Comparison of ENCODE assay signal across 12 cellular contexts in genomic region chr3:38707730-38708129, GRCh38. TPM values are rescaled to one million over a fixed set of nuclear protein-coding genes. Genes with fewer than 3 reads are reported as not detected.
A peak's percentile ranks its signal among the peaks of the same experiment; 100 is the strongest.
DNase-seq lines count a peak whose midpoint lies in the region; ATAC-seq and TF ChIP-seq lines count a peak whose summit lies in the region.
"Had no signal": no experiment of that assay in that cellular context is flagged by ENCODE, and none has a peak within 500 bp of the region (broad histone marks: within the 10 kb centered on the region; RNA-seq: fewer than 3 reads in every experiment).

No MANE protein-coding gene starts in this region.

- 20 to 29% (median 24%) methylated on average over 1 of the region's 1 CpG for WGBS in heart left ventricle, 4 donors

- no peak for TF ChIP-seq POLR2A in heart left ventricle (IDR thresholded peaks at IDR 0.05)

- no peak overlapping the region for H3K4me3 Mint-ChIP-seq in activated naive CD4-positive, alpha-beta T cell treated with anti-CD3 and anti-CD28 coated beads for 36 hours
- no peak overlapping the region for H3K4me3 Mint-ChIP-seq in chondrocyte (ENCODE audit: unreplicated experiment)
- H3K4me3 Mint-ChIP-seq in stimulated activated memory B cell treated with anti-CD40 and anti-IgM and Interleukin-4, amounts not matched to agents 10 μg/mL and 1 μg/mL and 100 μg/mL, for 72 hours, result no peak overlapping the region
- H3K4me3 Mint-ChIP-seq: B cell; naive thymus-derived CD8-positive, alpha-beta T cell had no signal

- DNase-seq in activated naive CD4-positive, alpha-beta T cell treated with anti-CD3 and anti-CD28 coated beads for 36 hours, result peak; percentile 7
- no peak for DNase-seq in activated naive CD4-positive, alpha-beta T cell treated with Interleukin-2 at 50 U/mL for 16 hours
- DNase-seq in Karpas-422 (peak; percentile 52), chondrocyte (ENCODE audit: low spot score) (no peak), retinal pigment epithelial cell (ENCODE audit: low read depth) (no peak), heart left ventricle (no peak), coronary artery (ENCODE audit: low spot score) (no peak)
- DNase-seq: effector CD4-positive, alpha-beta T cell; naive thymus-derived CD8-positive, alpha-beta T cell; NCI-H524 treated with DMSO at 0.1 percent for 48 hours had no signal

- CTCF ChIA-PET in activated naive CD4-positive, alpha-beta T cell treated with anti-CD3 and anti-CD28 coated beads for 36 hours (lab: Charles Lee), result no interaction called here

- H4K20me1 ChIP-seq in Karpas-422 (ENCODE audit: insufficient read depth, low read depth, low read length), result no peaks in the 10 kb centered on the region

- no peak overlapping the region for H3K4me3 ChIP-seq in Karpas-422 (ENCODE audit: low read length)
- no peak overlapping the region for H3K4me3 ChIP-seq in retinal pigment epithelial cell (ENCODE audit: low read length)
- no peak overlapping the region for H3K4me3 ChIP-seq in heart left ventricle
- H3K4me3 ChIP-seq in coronary artery, result no peak overlapping the region

- H3K36me3 ChIP-seq in Karpas-422 (ENCODE audit: insufficient read depth, low read length) (no peaks in the 10 kb centered on the region), heart left ventricle (no peaks in the 10 kb centered on the region)

- H3K4me2 ChIP-seq in Karpas-422 (ENCODE audit: low read depth, low read length, poor library complexity, severe bottlenecking), result no peak overlapping the region

- no peak overlapping the region for H3K9ac ChIP-seq in Karpas-422 (ENCODE audit: low read length)

- H2AFZ ChIP-seq in Karpas-422 (ENCODE audit: low read length), result no peak overlapping the region

- H3K27me3 ChIP-seq in Karpas-422 (ENCODE audit: low read length), result no peaks in the 10 kb centered on the region
- H3K27me3 ChIP-seq in heart left ventricle, result no peaks in the 10 kb centered on the region

- H3K4me1 ChIP-seq in Karpas-422 (ENCODE audit: low read length), result no peaks in the 10 kb centered on the region
- no peaks in the 10 kb centered on the region for H3K4me1 ChIP-seq in heart left ventricle

- no peaks in the 10 kb centered on the region for H3K4me1 Mint-ChIP-seq in activated naive CD4-positive, alpha-beta T cell treated with anti-CD3 and anti-CD28 coated beads for 36 hours (ENCODE audit: low read depth)
- H3K4me1 Mint-ChIP-seq in chondrocyte (ENCODE audit: low read depth), result no peaks in the 10 kb centered on the region
- no peaks in the 10 kb centered on the region for H3K4me1 Mint-ChIP-seq in stimulated activated memory B cell treated with anti-CD40 and anti-IgM and Interleukin-4, amounts not matched to agents 10 μg/mL and 1 μg/mL and 100 μg/mL, for 72 hours
- H3K4me1 Mint-ChIP-seq: B cell; naive thymus-derived CD8-positive, alpha-beta T cell had no signal

- intact Hi-C loops in activated naive CD4-positive, alpha-beta T cell treated with anti-CD3 and anti-CD28 coated beads for 36 hours (cut with micrococcal nuclease), result no loop called here
- intact Hi-C loops in heart left ventricle (cut with DNase I), result no loop called here

- no peaks in the 10 kb centered on the region for H3K9me3 Mint-ChIP-seq in activated naive CD4-positive, alpha-beta T cell treated with anti-CD3 and anti-CD28 coated beads for 36 hours
- H3K9me3 Mint-ChIP-seq in chondrocyte (ENCODE audit: low read depth), result no peaks in the 10 kb centered on the region
- no peaks in the 10 kb centered on the region for H3K9me3 Mint-ChIP-seq in stimulated activated memory B cell treated with anti-CD40 and anti-IgM and Interleukin-4, amounts not matched to agents 10 μg/mL and 1 μg/mL and 100 μg/mL, for 72 hours

- no peak for ATAC-seq in heart left ventricle
- ATAC-seq in stimulated activated memory B cell treated with anti-CD40 and anti-IgM and Interleukin-4, amounts not matched to agents 10 μg/mL and 1 μg/mL and 100 μg/mL, for 72 hours, result no peak
- ATAC-seq: naive thymus-derived CD8-positive, alpha-beta T cell had no signal

- H3K36me3 Mint-ChIP-seq in activated naive CD4-positive, alpha-beta T cell treated with anti-CD3 and anti-CD28 coated beads for 36 hours (ENCODE audit: low read depth), result no peaks in the 10 kb centered on the region
- H3K36me3 Mint-ChIP-seq in chondrocyte (ENCODE audit: low read depth), result no peaks in the 10 kb centered on the region
- H3K36me3 Mint-ChIP-seq in stimulated activated memory B cell treated with anti-CD40 and anti-IgM and Interleukin-4, amounts not matched to agents 10 μg/mL and 1 μg/mL and 100 μg/mL, for 72 hours, result no peaks in the 10 kb centered on the region
- H3K36me3 Mint-ChIP-seq: naive thymus-derived CD8-positive, alpha-beta T cell had no signal

- no peak overlapping the region for H3K27ac Mint-ChIP-seq in activated naive CD4-positive, alpha-beta T cell treated with anti-CD3 and anti-CD28 coated beads for 36 hours
- H3K27ac Mint-ChIP-seq in chondrocyte (ENCODE audit: unreplicated experiment), result no peak overlapping the region
- H3K27ac Mint-ChIP-seq in stimulated activated memory B cell treated with anti-CD40 and anti-IgM and Interleukin-4, amounts not matched to agents 10 μg/mL and 1 μg/mL and 100 μg/mL, for 72 hours, result no peak overlapping the region
- H3K27ac Mint-ChIP-seq: B cell; naive thymus-derived CD8-positive, alpha-beta T cell had no signal

- H3K9me3 ChIP-seq in Karpas-422 (ENCODE audit: low read length), result no peaks in the 10 kb centered on the region
- no peaks in the 10 kb centered on the region for H3K9me3 ChIP-seq in heart left ventricle

- peaks cover 4% of the 10 kb centered on the region for H3K27me3 Mint-ChIP-seq in activated naive CD4-positive, alpha-beta T cell treated with anti-CD3 and anti-CD28 coated beads for 36 hours (ENCODE audit: low read depth)
- no peaks in the 10 kb centered on the region for H3K27me3 Mint-ChIP-seq in chondrocyte (ENCODE audit: low read depth)
- peaks cover 8% of the 10 kb centered on the region for H3K27me3 Mint-ChIP-seq in stimulated activated memory B cell treated with anti-CD40 and anti-IgM and Interleukin-4, amounts not matched to agents 10 μg/mL and 1 μg/mL and 100 μg/mL, for 72 hours

- H3K27ac ChIP-seq in Karpas-422 (ENCODE audit: low read length) (no peak overlapping the region), heart left ventricle (no peak overlapping the region), coronary artery (no peak overlapping the region)

- H3K9me2 ChIP-seq in Karpas-422 (replicated peaks; ENCODE audit: insufficient read depth, low read length), result no peaks in the 10 kb centered on the region

- TF ChIP-seq CTCF in chondrocyte (IDR thresholded peaks at IDR 0.05) (peak; percentile 35), retinal pigment epithelial cell (conservative IDR thresholded peaks at IDR 0.05; ENCODE audit: low read depth, low read length) (peak; percentile 67), heart left ventricle (IDR thresholded peaks at IDR 0.05) (peak in 4 of 12 donors; percentile 20 to 30 (median 23)), coronary artery (IDR thresholded peaks at IDR 0.05) (no peak)

- no peaks in the 10 kb centered on the region for H3K79me2 ChIP-seq in Karpas-422 (ENCODE audit: low read length)

RNA-seq across cellular contexts. Expression of gene SCN5A, which starts 58.2 kb away (rescaled TPM):
- total RNA-seq in activated naive CD4-positive, alpha-beta T cell treated with anti-CD3 and anti-CD28 coated beads for 36 hours, result under 1 TPM; 0.31 to 0.35 TPM
- not detected in 2 replicates for total RNA-seq in Karpas-422 (2014; rRNA removed; shearing (Covaris generic); ENCODE audit: low replicate concordance)
- 0.21 to 0.25 TPM (median 0.24 TPM) in 3 replicates for total RNA-seq in chondrocyte
- total RNA-seq in heart left ventricle, result 100 to 1,000 TPM; 133 to 242 (median 198) TPM
- 10 to 100 TPM; 88.4 to 92.5 TPM for polyA plus RNA-seq in heart left ventricle
- polyA plus RNA-seq: naive thymus-derived CD8-positive, alpha-beta T cell had no signal

Comparison
In these comparisons a context has a peak if more than half of its experiments do, and no peak if none do; other contexts are left out.
1. DNase-seq: peak in activated naive CD4-positive, alpha-beta T cell treated with anti-CD3 and anti-CD28 coated beads for 36 hours (single experiment) and Karpas-422 (single experiment); none in activated naive CD4-positive, alpha-beta T cell treated with Interleukin-2 at 50 U/mL for 16 hours (single experiment), chondrocyte (single experiment), retinal pigment epithelial cell (single experiment), heart left ventricle (0 of 5) and coronary artery (single experiment).
2. RNA of gene SCN5A, which starts 58.2 kb away (total RNA-seq): 133 to 242 TPM in heart left ventricle; 0.31 to 0.35 TPM in activated naive CD4-positive, alpha-beta T cell treated with anti-CD3 and anti-CD28 coated beads for 36 hours, 0.21 to 0.25 TPM in chondrocyte and not detected in Karpas-422; every median in the first group is over 10 times any median in the second.